ENCODE assay signal across 8 cellular contexts in the genomic region with DNA sequence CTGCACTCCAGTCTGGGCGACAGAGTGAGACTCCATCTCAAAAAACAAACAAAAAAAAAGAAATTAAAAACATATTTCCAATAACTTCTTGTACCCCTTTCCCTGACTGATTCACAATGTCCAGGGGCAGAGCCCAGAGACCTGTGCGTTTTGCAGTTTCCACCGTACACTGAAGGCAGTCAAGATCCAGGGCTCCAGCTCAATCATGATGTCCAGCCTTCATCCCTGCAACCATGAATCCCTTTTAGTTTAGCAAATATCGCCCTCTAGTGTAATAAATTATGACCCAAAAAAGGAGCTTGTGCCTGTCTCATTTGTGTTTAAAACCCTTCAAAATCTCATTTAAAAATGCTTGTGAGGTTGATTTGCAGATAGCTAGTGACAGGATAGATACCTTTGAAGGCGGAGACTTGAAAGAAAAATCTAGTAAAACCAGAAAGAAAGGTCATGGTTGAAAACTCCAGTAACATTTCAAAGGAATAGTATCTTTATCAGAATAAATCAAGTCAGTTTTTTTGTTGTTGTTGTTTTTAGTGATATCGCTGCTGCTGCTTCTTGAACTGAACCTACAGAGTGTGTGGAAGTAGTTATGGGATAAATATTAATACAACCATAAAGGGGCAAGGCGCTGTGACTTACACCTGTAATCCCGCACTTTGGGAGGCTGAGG. TPM values are rescaled to one million over a fixed set of nuclear protein-coding genes. Genes with fewer than 3 reads are reported as not detected.
DNase-seq lines count a peak whose midpoint lies in the region; ATAC-seq and TF ChIP-seq lines count a peak whose summit lies in the region.

No MANE protein-coding gene starts in this region.

- H3K4me1 ChIP-seq in A673 (ENCODE audit: insufficient read depth, low read length, poor library complexity, severe bottlenecking) (peaks cover 11% of the 10 kb centered on the region), esophagus squamous epithelium (peaks cover 4 to 26% (median 7%) of the 10 kb centered on the region in 3 donors), parathyroid adenoma (peaks cover 4% of the 10 kb centered on the region)

- no peaks in the 10 kb centered on the region for H3K27me3 Mint-ChIP-seq in activated T-helper 2 cell treated with anti-CD3 and anti-CD28 coated beads, Interferon-gamma antibody, Interleukin-2, Interleukin-4, amounts not matched to agents 10 μg/mL and 5 μg/mL and 100 μg/mL, durations not matched to agents 14 hours and 24 hours and 36 hours (ENCODE audit: low read depth)

- H3K4me3 Mint-ChIP-seq in activated T-helper 2 cell treated with anti-CD3 and anti-CD28 coated beads, Interferon-gamma antibody, Interleukin-2, Interleukin-4, amounts not matched to agents 10 μg/mL and 5 μg/mL and 100 μg/mL, durations not matched to agents 14 hours and 24 hours and 36 hours (ENCODE audit: low read depth): no peak overlapping the region

- 40 to 44% methylated on average over 8 of the region's 8 CpGs for WGBS in esophagus squamous epithelium, 2 donors

- DNase-seq in A673 (ENCODE audit: low spot score) (peak; percentile 81), ELF-1 (ENCODE audit: low read depth, low spot score) (peak; percentile 60), NCI-H128 (lab: John Stamatoyannopoulos, UW; ENCODE audit: unreplicated experiment) (peak; percentile 14), SK-MEL-5 (ENCODE audit: low read depth, low spot score) (peak; percentile 91), esophagus squamous epithelium (lab: John Stamatoyannopoulos, UW) (no peak)
- no peak for DNase-seq in activated T-helper 2 cell treated with anti-CD3 and anti-CD28 coated beads, Interferon-gamma antibody, Interleukin-2, Interleukin-4, amounts not matched to agents 10 μg/mL and 5 μg/mL and 100 μg/mL, durations not matched to agents 14 hours and 24 hours and 36 hours (ENCODE audit: low spot score)

- ATAC-seq in HG03097 (IDR thresholded peaks at IDR 0.05; ENCODE audit: low FRiP score, unreplicated experiment): no peak

- no peaks in the 10 kb centered on the region for H3K79me2 ChIP-seq in parathyroid adenoma

- no peak for TF ChIP-seq POLR2A in esophagus squamous epithelium (IDR thresholded peaks at IDR 0.05)

- TF ChIP-seq CTCF in A673 (conservative IDR thresholded peaks at IDR 0.05; ENCODE audit: low read depth, low read length) (peak; percentile 75), esophagus squamous epithelium (IDR thresholded peaks at IDR 0.05) (peak; percentile 60 to 81 (median 72)), parathyroid adenoma (IDR thresholded peaks at IDR 0.05) (peak; percentile 78)

- H3K4me1 Mint-ChIP-seq in activated T-helper 2 cell treated with anti-CD3 and anti-CD28 coated beads, Interferon-gamma antibody, Interleukin-2, Interleukin-4, amounts not matched to agents 10 μg/mL and 5 μg/mL and 100 μg/mL, durations not matched to agents 14 hours and 24 hours and 36 hours (ENCODE audit: low read depth): peaks cover 27% of the 10 kb centered on the region

- no peak overlapping the region for H2AFZ ChIP-seq in parathyroid adenoma

- H3K4me3 ChIP-seq in A673 (ENCODE audit: low read depth, low read length, poor library complexity, severe bottlenecking) (no peak overlapping the region), esophagus squamous epithelium (no peak overlapping the region), parathyroid adenoma (ENCODE audit: low read depth, low read length) (no peak overlapping the region)

- H3K9ac ChIP-seq in parathyroid adenoma: no peak overlapping the region

- POLR2A ChIA-PET in A673 (lab: Charles Lee; ENCODE audit: low non-redundant PET): interaction anchor here (0.6 to 1.1 kb wide), 2 partner anchors 12 to 149 kb away, joined by 3 to 5 read pairs; no protein-coding TSS in a partner anchor

- intact Hi-C loops in A673 (cut with micrococcal nuclease; ENCODE audit: unreplicated experiment) (loop anchor here (1.0 to 5.0 kb wide), 3 partner anchors 71 to 216 kb away; partner anchors contain the start of gene GH1), esophagus squamous epithelium (cut with DNase I) (loop anchor here (2.0 to 10.0 kb wide), 2 partner anchors 105 to 219 kb away; partner anchors contain the start of genes CSHL1 and GH1)
- intact Hi-C loops in activated T-helper 2 cell treated with anti-CD3 and anti-CD28 coated beads, Interferon-gamma antibody, Interleukin-2, Interleukin-4, amounts not matched to agents 10 μg/mL and 5 μg/mL and 100 μg/mL, durations not matched to agents 14 hours and 24 hours and 36 hours (cut with micrococcal nuclease): loop anchor here (5.0 kb wide), 1 partner anchor 129 kb away; the partner anchor contains the start of gene TEX2

- no TSS peak for BruUV-seq in A673 (replicated peaks; lab: Mats Ljungman, UMichigan)

- CTCF ChIA-PET in A673 (lab: Charles Lee): interaction anchor here (0.6 to 2.2 kb wide), 24 partner anchors 9 to 494 kb away, joined by 3 to 100 read pairs (median 5); partner anchors contain the start of gene CSHL1

- H3K27me3 ChIP-seq in A673 (replicated peaks; ENCODE audit: insufficient read depth, low read depth, low read length, poor library complexity): no peaks in the 10 kb centered on the region
- H3K27me3 ChIP-seq in esophagus squamous epithelium: no peaks in the 10 kb centered on the region
- H3K27me3 ChIP-seq in parathyroid adenoma (ENCODE audit: control insufficient read depth, insufficient read depth, low read length): no peaks in the 10 kb centered on the region

- H3K27ac Mint-ChIP-seq in activated T-helper 2 cell treated with anti-CD3 and anti-CD28 coated beads, Interferon-gamma antibody, Interleukin-2, Interleukin-4, amounts not matched to agents 10 μg/mL and 5 μg/mL and 100 μg/mL, durations not matched to agents 14 hours and 24 hours and 36 hours: no peak overlapping the region

- H3K36me3 ChIP-seq in A673 (ENCODE audit: insufficient read depth, low read length, poor library complexity, severe bottlenecking) (no peaks in the 10 kb centered on the region), esophagus squamous epithelium (no peaks in the 10 kb centered on the region), parathyroid adenoma (ENCODE audit: control insufficient read depth, insufficient read depth, low read length) (no peaks in the 10 kb centered on the region)

- H3K36me3 Mint-ChIP-seq in activated T-helper 2 cell treated with anti-CD3 and anti-CD28 coated beads, Interferon-gamma antibody, Interleukin-2, Interleukin-4, amounts not matched to agents 10 μg/mL and 5 μg/mL and 100 μg/mL, durations not matched to agents 14 hours and 24 hours and 36 hours (ENCODE audit: low read depth): peaks cover 6% of the 10 kb centered on the region

- H3K9me3 ChIP-seq in A673 (ENCODE audit: low read depth, low read length, poor library complexity, severe bottlenecking) (no peaks in the 10 kb centered on the region), esophagus squamous epithelium (no peaks in the 10 kb centered on the region), parathyroid adenoma (ENCODE audit: control insufficient read depth, low read length) (no peaks in the 10 kb centered on the region)

- no peaks in the 10 kb centered on the region for H3K9me3 Mint-ChIP-seq in activated T-helper 2 cell treated with anti-CD3 and anti-CD28 coated beads, Interferon-gamma antibody, Interleukin-2, Interleukin-4, amounts not matched to agents 10 μg/mL and 5 μg/mL and 100 μg/mL, durations not matched to agents 14 hours and 24 hours and 36 hours

- H3K4me2 ChIP-seq in parathyroid adenoma (ENCODE audit: low read length): no peak overlapping the region

- H3K27ac ChIP-seq in A673 (ENCODE audit: low read depth, low read length, poor library complexity, severe bottlenecking) (no peak overlapping the region), esophagus squamous epithelium (no peak overlapping the region), parathyroid adenoma (no peak overlapping the region)

- in situ Hi-C loops in SK-MEL-5 (cut with HindIII; ENCODE audit: low pct_unique_long_range_greater_than_20kb, low sequenced_read_pairs): no loop called here

RNA-seq across cellular contexts. Expression of gene ERN1, which starts 3.7 kb away (rescaled TPM):
- total RNA-seq in A673 (2021) (6.7 and 8.0 TPM in 2 replicates), esophagus squamous epithelium (10 to 100 TPM in 3 of 4 donors, 1 to 10 TPM in 1; 9.2 to 19.1 (median 15.1) TPM)
- 6.2 and 7.2 TPM in 2 replicates for total RNA-seq in SK-MEL-5 (2014; rRNA removed; shearing (Covaris generic))
- 10.6 and 15.6 TPM in 2 replicates for polyA plus RNA-seq in SK-MEL-5 (2015; cell fraction: cytosol; rRNA removed)
- 11.1 and 14.8 TPM in 2 replicates for polyA plus RNA-seq in SK-MEL-5 (2015; cell fraction: nucleus; rRNA removed)
- total RNA-seq in activated T-helper 2 cell treated with anti-CD3 and anti-CD28 coated beads, Interferon-gamma antibody, Interleukin-2, Interleukin-4, amounts not matched to agents 10 μg/mL and 5 μg/mL and 100 μg/mL, durations not matched to agents 14 hours and 24 hours and 36 hours: 91.0 and 93.4 TPM in 2 replicates

Comparison
In these comparisons a context has a peak if more than half of its experiments do, and no peak if none do; other contexts are left out.
1. DNase-seq: peak in A673 (single experiment), ELF-1 (single experiment), NCI-H128 (single experiment) and SK-MEL-5 (single experiment); none in esophagus squamous epithelium (single experiment) and activated T-helper 2 cell treated with anti-CD3 and anti-CD28 coated beads, Interferon-gamma antibody, Interleukin-2, Interleukin-4, amounts not matched to agents 10 μg/mL and 5 μg/mL and 100 μg/mL, durations not matched to agents 14 hours and 24 hours and 36 hours (single experiment).
2. Peak in every context shown above with its lines, with median percentiles within 50 percentile points of each other: CTCF ChIP-seq.